ENCODE assay signal across 8 cellular contexts in genomic region chr12:51047655-51048540, GRCh38.
DNase-seq lines count a peak whose midpoint lies in the region; ATAC-seq and FAIRE-seq lines count a peak whose summit lies in the region.

A gene with protein sequence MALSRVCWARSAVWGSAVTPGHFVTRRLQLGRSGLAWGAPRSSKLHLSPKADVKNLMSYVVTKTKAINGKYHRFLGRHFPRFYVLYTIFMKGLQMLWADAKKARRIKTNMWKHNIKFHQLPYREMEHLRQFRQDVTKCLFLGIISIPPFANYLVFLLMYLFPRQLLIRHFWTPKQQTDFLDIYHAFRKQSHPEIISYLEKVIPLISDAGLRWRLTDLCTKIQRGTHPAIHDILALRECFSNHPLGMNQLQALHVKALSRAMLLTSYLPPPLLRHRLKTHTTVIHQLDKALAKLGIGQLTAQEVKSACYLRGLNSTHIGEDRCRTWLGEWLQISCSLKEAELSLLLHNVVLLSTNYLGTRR (plus strand): TSS chr12:51048327. CDS start chr12:51048357, 30 bp downstream.

- peak within 1 kb of the TSS; percentile 98 for H3K4me3 Mint-ChIP-seq in central memory CD8-positive, alpha-beta T cell

- ATAC-seq in GM19035 (IDR thresholded peaks at IDR 0.05; ENCODE audit: unreplicated experiment) = peak; percentile 95
- ATAC-seq in HG03354 (IDR thresholded peaks at IDR 0.05; ENCODE audit: poor library complexity, severe bottlenecking, unreplicated experiment) = peak; percentile 95
- ATAC-seq in central memory CD8-positive, alpha-beta T cell (replicated peaks; ENCODE audit: extremely low read depth, poor library complexity, severe bottlenecking) = peak; percentile 96

- DNase-seq in AML-193 (lab: John Stamatoyannopoulos, UW) (peak; percentile 98), NCI-H446 (lab: John Stamatoyannopoulos, UW) (peak; percentile 91 to 97)
- peak; percentile 82 for DNase-seq in activated CD4-positive, CD25-positive, alpha-beta regulatory T cell treated with anti-CD3 and anti-CD28 coated beads, Interleukin-2, amount 50 U/mL, for 16 hours (ENCODE audit: low read depth, low spot score)
- peak; percentile 88 to 90 for DNase-seq in central memory CD8-positive, alpha-beta T cell (ENCODE audit: low spot score in 2 of 2)
- peak; percentile 84 for DNase-seq in stimulated activated CD4-positive, alpha-beta T cell treated with anti-CD3 and anti-CD28 coated beads, Interleukin-12 subunit alpha, Interleukin-12 subunit beta, amount 100 ng/mL, for 4 hours

- H3K27ac Mint-ChIP-seq in central memory CD8-positive, alpha-beta T cell (ENCODE audit: low read depth) = peak within 1 kb of the TSS; percentile 98

- H3K4me1 Mint-ChIP-seq in central memory CD8-positive, alpha-beta T cell = peaks cover 26% of the 10 kb centered on the region

- peak; percentile 45 for FAIRE-seq in islet of Langerhans (lab: Jason Lieb, UNC)

- H3K9me3 Mint-ChIP-seq in central memory CD8-positive, alpha-beta T cell = no peaks in the 10 kb centered on the region

- H3K27me3 Mint-ChIP-seq in central memory CD8-positive, alpha-beta T cell = no peaks in the 10 kb centered on the region

- peaks cover 24% of the 10 kb centered on the region for H3K36me3 Mint-ChIP-seq in central memory CD8-positive, alpha-beta T cell (ENCODE audit: insufficient read depth)

Comparison
In these comparisons a context has a peak if more than half of its experiments do, and no peak if none do; other contexts are left out.
1. Peak in every context shown above with its lines: DNase-seq and ATAC-seq.